In genomic region chr14:71322660-71323250, GRCh38 we compare ENCODE assay signal across 9 cellular contexts. TPM values are rescaled to one million over a fixed set of nuclear protein-coding genes. Genes with fewer than 3 reads are reported as not detected.
A peak's percentile ranks its signal among the peaks of the same experiment; 100 is the strongest.
DNase-seq lines count a peak whose midpoint lies in the region; TF ChIP-seq lines count a peak whose summit lies in the region.
"Had no signal": no experiment of that assay in that cellular context is flagged by ENCODE, and none has a peak within 500 bp of the region (broad histone marks: within the 10 kb centered on the region; RNA-seq: fewer than 3 reads in every experiment).

No MANE protein-coding gene starts in this region.

- TF ChIP-seq POLR2A in stomach (IDR thresholded peaks at IDR 0.05), result no peak

- H3K4me3 ChIP-seq in MG63 (peak overlapping the region; percentile 63), stomach (peak overlapping the region in 2 of 4 donors; percentile 61 to 79)

- intact Hi-C loops in activated naive CD4-positive, alpha-beta T cell treated with anti-CD3 and anti-CD28 coated beads for 36 hours (cut with micrococcal nuclease), result loop anchor here (1.0 to 10.0 kb wide), 8 partner anchors 150 to 668 kb away; partner anchors contain the start of gene PCNX1
- intact Hi-C loops in stomach (cut with DNase I; ENCODE audit: low total_unique reads), result no loop called here

- H3K4me3 Mint-ChIP-seq in activated naive CD4-positive, alpha-beta T cell treated with anti-CD3 and anti-CD28 coated beads for 36 hours, result no peak overlapping the region
- peak overlapping the region; percentile 67 to 97 (median 94) for H3K4me3 Mint-ChIP-seq in immature natural killer cell

- H3K27me3 Mint-ChIP-seq in activated naive CD4-positive, alpha-beta T cell treated with anti-CD3 and anti-CD28 coated beads for 36 hours (ENCODE audit: low read depth), result no peaks in the 10 kb centered on the region
- H3K27me3 Mint-ChIP-seq in immature natural killer cell (ENCODE audit: low read depth in 3 of 3), result peaks cover 3 to 16% (median 13%) of the 10 kb centered on the region in 3 donors

- H3K36me3 Mint-ChIP-seq in activated naive CD4-positive, alpha-beta T cell treated with anti-CD3 and anti-CD28 coated beads for 36 hours (ENCODE audit: low read depth), result no peaks in the 10 kb centered on the region
- no peaks in the 10 kb centered on the region for H3K36me3 Mint-ChIP-seq in immature natural killer cell

- no peak overlapping the region for H3K27ac Mint-ChIP-seq in activated naive CD4-positive, alpha-beta T cell treated with anti-CD3 and anti-CD28 coated beads for 36 hours
- peak overlapping the region; percentile 32 to 83 (median 68) for H3K27ac Mint-ChIP-seq in immature natural killer cell

- H3K4me1 Mint-ChIP-seq in activated naive CD4-positive, alpha-beta T cell treated with anti-CD3 and anti-CD28 coated beads for 36 hours (ENCODE audit: low read depth), result peaks cover 57% of the 10 kb centered on the region
- H3K4me1 Mint-ChIP-seq in immature natural killer cell, result peaks cover 49 to 61% of the 10 kb centered on the region in 2 donors

- peak in 5 of 7 experiments; percentile 22 to 44 (median 32) for TF ChIP-seq CTCF in stomach (IDR thresholded peaks at IDR 0.05)

- H3K27me3 ChIP-seq in MG63 (no peaks in the 10 kb centered on the region), stomach (no peaks in the 10 kb centered on the region)

- H3K36me3 ChIP-seq in MG63 (no peaks in the 10 kb centered on the region), stomach (no peaks in the 10 kb centered on the region)
- H3K36me3 ChIP-seq: HAP-1 had no signal

- WGBS in stomach, 5 donors, result 32 to 41% (median 35%) methylated on average over 2 of the region's 2 CpGs

- H3K9me3 ChIP-seq in MG63, result no peaks in the 10 kb centered on the region
- H3K9me3 ChIP-seq in stomach, result no peaks in the 10 kb centered on the region
- H3K9me3 ChIP-seq: HAP-1 had no signal

- DNase-seq in activated naive CD4-positive, alpha-beta T cell treated with anti-CD3 and anti-CD28 coated beads for 36 hours, result peak; percentile 8
- DNase-seq in activated naive CD4-positive, alpha-beta T cell (lab: John Stamatoyannopoulos, UW), result no peak
- DNase-seq in MG63 (no peak), amniotic epithelial cell (ENCODE audit: low read depth) (peak; percentile 74), immature natural killer cell (peak; percentile 12 to 42 (median 20)), stomach (no peak), NCI-H1048 (lab: John Stamatoyannopoulos, UW) (no peak), epidermal melanocyte (ENCODE audit: insufficient read length, low spot score) (no peak)

- H3K27ac ChIP-seq in stomach, result peak overlapping the region in 3 of 5 donors; percentile 97 to 100 (median 99)

- CTCF ChIA-PET in activated naive CD4-positive, alpha-beta T cell treated with anti-CD3 and anti-CD28 coated beads for 36 hours (lab: Charles Lee), result interaction anchor here (0.6 to 2.1 kb wide), 2 partner anchors 81 to 520 kb away, joined by 3 to 6 read pairs; no protein-coding TSS in a partner anchor

- H3K4me1 ChIP-seq in stomach, result peaks cover 19 to 58% (median 42%) of the 10 kb centered on the region in 4 donors

- TF ChIP-seq EP300 in stomach (IDR thresholded peaks at IDR 0.05), result no peak

- H3K9me3 Mint-ChIP-seq in activated naive CD4-positive, alpha-beta T cell treated with anti-CD3 and anti-CD28 coated beads for 36 hours, result no peaks in the 10 kb centered on the region
- H3K9me3 Mint-ChIP-seq in immature natural killer cell, result no peaks in the 10 kb centered on the region

RNA-seq across cellular contexts. Expression of gene SIPA1L1, which starts 2.5 kb away (rescaled TPM):
- total RNA-seq in activated naive CD4-positive, alpha-beta T cell treated with anti-CD3 and anti-CD28 coated beads for 36 hours, result 10 to 100 TPM; 33.2 to 34.6 TPM
- 3.0 TPM in 2 replicates for total RNA-seq in MG63 (2014; rRNA removed; shearing (Covaris generic); ENCODE audit: low replicate concordance)
- 10 to 100 TPM in 1 of 3 donors, 1 to 10 TPM in 2; 1.3 to 19.1 (median 8.0) TPM for polyA plus RNA-seq in immature natural killer cell
- total RNA-seq in stomach, result 100 to 1,000 TPM in 1 of 5 donors, 10 to 100 TPM in 4; 26.6 to 193 (median 70.7) TPM
- polyA plus RNA-seq in stomach, result 10 to 100 TPM; 12.2 to 19.2 (median 13.0) TPM

Comparison
In these comparisons a context has a peak if more than half of its experiments do, and no peak if none do; other contexts are left out.
1. DNase-seq: peak in activated naive CD4-positive, alpha-beta T cell treated with anti-CD3 and anti-CD28 coated beads for 36 hours (single experiment), amniotic epithelial cell (single experiment) and immature natural killer cell (3 of 3); none in activated naive CD4-positive, alpha-beta T cell (0 of 4), MG63 (single experiment), stomach (single experiment), NCI-H1048 (single experiment) and epidermal melanocyte (single experiment).